34 cellular contexts compared by ENCODE assay signal in genomic region chr7:106270122-106270977, GRCh38. TPM values are rescaled to one million over a fixed set of nuclear protein-coding genes. Genes with fewer than 3 reads are reported as not detected.
DNase-seq lines count a peak whose midpoint lies in the region; ATAC-seq, FAIRE-seq and TF ChIP-seq lines count a peak whose summit lies in the region.
"Had no signal": no experiment of that assay in that cellular context is flagged by ENCODE, and none has a peak within 500 bp of the region (broad histone marks: within the 10 kb centered on the region; RNA-seq: fewer than 3 reads in every experiment).

No MANE protein-coding gene starts in this region.

- no peak overlapping the region for H2BK120ac ChIP-seq in IMR-90 (ENCODE audit: low read depth, low read length)

- no peak overlapping the region for H2BK15ac ChIP-seq in IMR-90 (ENCODE audit: low read depth, low read length)

- H4K20me1 ChIP-seq in IMR-90 (ENCODE audit: insufficient read depth, low read length) (no peaks in the 10 kb centered on the region), keratinocyte (ENCODE audit: control insufficient read depth, extremely low read depth, insufficient read depth, low read length) (no peaks in the 10 kb centered on the region)

- H3K9ac ChIP-seq in IMR-90 (ENCODE audit: low read depth, low read length) = no peak overlapping the region
- no peak overlapping the region for H3K9ac ChIP-seq in keratinocyte (ENCODE audit: control insufficient read depth, extremely low read depth, insufficient read depth, low read length)

- TF ChIP-seq RAD21 in IMR-90 (IDR thresholded peaks at IDR 0.05; ENCODE audit: low read length) = no peak

- H3K27ac ChIP-seq in breast epithelium (no peak overlapping the region), IMR-90 (ENCODE audit: insufficient read depth, low read length) (peak overlapping the region; percentile 61; the same call in 1 of the 2 replicates), keratinocyte (ENCODE audit: control insufficient read depth, insufficient read depth, low read length) (no peak overlapping the region)
- H3K27ac ChIP-seq: C4-2B, sigmoid colon, testis, uterus had no signal

- TF ChIP-seq CTCF in MCF 10A (IDR thresholded peaks at IDR 0.05; ENCODE audit: unreplicated experiment) (no peak), breast epithelium (IDR thresholded peaks at IDR 0.05) (no peak), IMR-90 (conservative IDR thresholded peaks at IDR 0.05; ENCODE audit: low read depth, low read length) (no peak), keratinocyte (optimal IDR thresholded peaks at IDR 0.05 in 1 of 3, IDR thresholded peaks at IDR 0.05 in 1 of 3, conservative IDR thresholded peaks at IDR 0.05 in 1 of 3; ENCODE audit: extremely low read depth in 1 of 3, insufficient read depth in 2 of 3, low read length in 3 of 3) (no peak)

- peak overlapping the region; percentile 74 for H3K27ac Mint-ChIP-seq in MCF 10A (ENCODE audit: low read depth, unreplicated experiment)
- H3K27ac Mint-ChIP-seq in activated naive CD8-positive, alpha-beta T cell = peak overlapping the region; percentile 46
- peak overlapping the region in 1 of 10 donors; percentile 57 for H3K27ac Mint-ChIP-seq in naive thymus-derived CD8-positive, alpha-beta T cell
- H3K27ac Mint-ChIP-seq: effector memory CD8-positive, alpha-beta T cell; progenitor cell of endocrine pancreas had no signal

- CTCF ChIA-PET in MCF 10A (lab: Yijun Ruan, JAX) (interaction anchor here (0.5 to 2.7 kb wide), 6 partner anchors 12 to 514 kb away, joined by 3 to 7 read pairs (median 3); no protein-coding TSS in a partner anchor), IMR-90 (lab: Yijun Ruan, JAX) (interaction anchor here (1.4 kb wide), 1 partner anchor 94 kb away, joined by 4 read pairs; no protein-coding TSS in a partner anchor)

- no TSS peak for BruUV-seq in MCF 10A (replicated peaks; lab: Mats Ljungman, UMichigan)
- BruUV-seq in IMR-90 (replicated peaks; lab: Mats Ljungman, UMichigan) = no TSS peak

- H3K36me3 ChIP-seq in breast epithelium (peaks cover 3% of the 10 kb centered on the region), IMR-90 (ENCODE audit: control insufficient read depth, insufficient read depth, low read length) (peaks cover 23% of the 10 kb centered on the region), keratinocyte (ENCODE audit: control insufficient read depth in 2 of 2, extremely low read depth in 1 of 2, insufficient read depth in 2 of 2, low read length in 2 of 2) (peaks cover 8 to 37% of the 10 kb centered on the region in 2 experiments)
- H3K36me3 ChIP-seq: uterus had no signal

- H3K79me1 ChIP-seq in IMR-90 (ENCODE audit: low read depth in 1 of 2, low read length in 2 of 2) = peaks cover 0 to 8% of the 10 kb centered on the region in 2 experiments; a peak in 2 of 4 replicates

- H3K23ac ChIP-seq in IMR-90 (ENCODE audit: low read depth, low read length) = 0 out of 2 replicates have a peak overlapping the region, but pooled peaks have one; percentile 24

- H3K4ac ChIP-seq in IMR-90 (ENCODE audit: low read depth, low read length) = no peak overlapping the region

- no peak overlapping the region for H3K4me3 Mint-ChIP-seq in MCF 10A (ENCODE audit: unreplicated experiment)
- H3K4me3 Mint-ChIP-seq in activated naive CD8-positive, alpha-beta T cell = no peak overlapping the region
- no peak overlapping the region for H3K4me3 Mint-ChIP-seq in naive thymus-derived CD8-positive, alpha-beta T cell
- H3K4me3 Mint-ChIP-seq: effector memory CD8-positive, alpha-beta T cell had no signal

- H4K5ac ChIP-seq in IMR-90 (ENCODE audit: low read depth, low read length) = no peak overlapping the region

- no peak overlapping the region for H2BK5ac ChIP-seq in IMR-90 (ENCODE audit: low read depth, low read length, poor library complexity, severe bottlenecking)

- dilution Hi-C loops in IMR-90 (cut with HindIII; ENCODE audit: low sequenced_read_pairs, unreplicated experiment) = no loop called here
- dilution Hi-C loops in keratinocyte (cut with MboI; ENCODE audit: extremely low pct_ligation_motif_present, low sequenced_read_pairs) = no loop called here

- H3K9me1 ChIP-seq in IMR-90 (ENCODE audit: insufficient read depth, low read length) = no peaks in the 10 kb centered on the region; the same call in 1 of the 2 replicates
- no peaks in the 10 kb centered on the region for H3K9me1 ChIP-seq in keratinocyte (ENCODE audit: control insufficient read depth, extremely low read depth, insufficient read depth, low read length)

- WGBS in IMR-90 (ENCODE audit: extremely low coverage in 2 of 2, insufficient read length in 1 of 2), 2 experiments = 100% methylated on average over 2 of the region's 5 CpGs; no CpG with 5 or more reads in 1 of the 2 experiments

- H4K8ac ChIP-seq in IMR-90 (ENCODE audit: low read depth in 2 of 2, low read length in 2 of 2) = no peak overlapping the region; a peak in 1 of 4 replicates

- in situ Hi-C loops in IMR-90 (cut with MboI; ENCODE audit: low sequenced_read_pairs) = loop anchor here (10.0 kb wide), 1 partner anchor 194 kb away; no protein-coding TSS in a partner anchor

- TF ChIP-seq POLR2A in breast epithelium (IDR thresholded peaks at IDR 0.05) (no peak), IMR-90 (IDR thresholded peaks at IDR 0.05; ENCODE audit: low read depth, low read length) (no peak; the same call in 1 of the 2 replicates)

- H3K36me3 Mint-ChIP-seq in MCF 10A (ENCODE audit: insufficient read depth, unreplicated experiment) = peaks cover 95% of the 10 kb centered on the region
- peaks cover 43% of the 10 kb centered on the region for H3K36me3 Mint-ChIP-seq in activated naive CD8-positive, alpha-beta T cell
- H3K36me3 Mint-ChIP-seq in naive thymus-derived CD8-positive, alpha-beta T cell = peaks cover 9 to 78% (median 51%) of the 10 kb centered on the region in 3 donors

- no peak overlapping the region for H3K4me3 ChIP-seq in breast epithelium
- H3K4me3 ChIP-seq in IMR-90 (ENCODE audit: insufficient read depth, low read depth, low read length) = no peak overlapping the region
- no peak overlapping the region for H3K4me3 ChIP-seq in keratinocyte (ENCODE audit: control insufficient read depth in 2 of 3, extremely low read depth in 1 of 3, insufficient read depth in 2 of 3, low read depth in 1 of 3, low read length in 3 of 3)
- H3K4me3 ChIP-seq: HAP-1, sigmoid colon, testis, uterus had no signal

- no peak overlapping the region for H3K56ac ChIP-seq in IMR-90 (ENCODE audit: extremely low read depth, insufficient read depth, low read length)

- H3K27me3 ChIP-seq in breast epithelium (no peaks in the 10 kb centered on the region), IMR-90 (ENCODE audit: control insufficient read depth, insufficient read depth, low read length) (no peaks in the 10 kb centered on the region), keratinocyte (ENCODE audit: control insufficient read depth, extremely low read depth, insufficient read depth, low read length) (no peaks in the 10 kb centered on the region)
- H3K27me3 ChIP-seq: sigmoid colon, testis, uterus had no signal

- H3K9me3 ChIP-seq in breast epithelium (no peaks in the 10 kb centered on the region), IMR-90 (ENCODE audit: control insufficient read depth, insufficient read depth, low read length) (no peaks in the 10 kb centered on the region), keratinocyte (ENCODE audit: control insufficient read depth, low read depth, low read length) (no peaks in the 10 kb centered on the region)
- H3K9me3 ChIP-seq: HAP-1, sigmoid colon, testis, uterus had no signal

- no peaks in the 10 kb centered on the region for H3K27me3 Mint-ChIP-seq in MCF 10A (ENCODE audit: insufficient read depth, unreplicated experiment)
- no peaks in the 10 kb centered on the region for H3K27me3 Mint-ChIP-seq in activated naive CD8-positive, alpha-beta T cell
- no peaks in the 10 kb centered on the region for H3K27me3 Mint-ChIP-seq in naive thymus-derived CD8-positive, alpha-beta T cell
- H3K27me3 Mint-ChIP-seq: effector memory CD8-positive, alpha-beta T cell; progenitor cell of endocrine pancreas had no signal

- peaks cover 11% of the 10 kb centered on the region for H3K79me2 ChIP-seq in keratinocyte (ENCODE audit: control insufficient read depth, insufficient read depth, low read length)

- intact Hi-C loops in MCF 10A (cut with micrococcal nuclease) = no loop called here
- intact Hi-C loops in breast epithelium (cut with DNase I; ENCODE audit: low total_unique reads) = no loop called here
- intact Hi-C loops in IMR-90 (cut with micrococcal nuclease) = no loop called here

- H3K14ac ChIP-seq in IMR-90 (replicated peaks; ENCODE audit: low read depth, low read length) = no peak overlapping the region

- peaks cover 12% of the 10 kb centered on the region for H3K4me1 Mint-ChIP-seq in MCF 10A (ENCODE audit: insufficient read depth, unreplicated experiment)
- H3K4me1 Mint-ChIP-seq in activated naive CD8-positive, alpha-beta T cell (ENCODE audit: low read depth) = peaks cover 18% of the 10 kb centered on the region
- peaks cover 0 to 5% (median under 1%) of the 10 kb centered on the region in 4 donors for H3K4me1 Mint-ChIP-seq in naive thymus-derived CD8-positive, alpha-beta T cell

- no peak overlapping the region for H2BK20ac ChIP-seq in IMR-90 (ENCODE audit: low read depth, low read length)

- no peaks in the 10 kb centered on the region for H3K9me3 Mint-ChIP-seq in MCF 10A (ENCODE audit: unreplicated experiment)
- H3K9me3 Mint-ChIP-seq in activated naive CD8-positive, alpha-beta T cell (ENCODE audit: low read depth) = no peaks in the 10 kb centered on the region
- no peaks in the 10 kb centered on the region for H3K9me3 Mint-ChIP-seq in naive thymus-derived CD8-positive, alpha-beta T cell
- H3K9me3 Mint-ChIP-seq: effector memory CD8-positive, alpha-beta T cell had no signal

- H3K18ac ChIP-seq in IMR-90 (ENCODE audit: low read depth, low read length) = no peak overlapping the region

- H2AFZ ChIP-seq in IMR-90 (replicated peaks; ENCODE audit: low read length, poor library complexity) = no peak overlapping the region
- no peak overlapping the region for H2AFZ ChIP-seq in keratinocyte (ENCODE audit: control insufficient read depth, low read length)

- H3K4me2 ChIP-seq in IMR-90 (ENCODE audit: low read depth, low read length) (no peak overlapping the region), keratinocyte (ENCODE audit: control insufficient read depth, extremely low read depth, insufficient read depth, low read depth, low read length) (no peak overlapping the region)

- POLR2A ChIA-PET in MCF 10A (lab: Yijun Ruan, JAX) = interaction anchor here (0.7 to 3.1 kb wide), 7 partner anchors 8 to 54 kb away, joined by 3 to 20 read pairs (median 6); partner anchors contain the start of gene NAMPT
- POLR2A ChIA-PET in IMR-90 (lab: Charles Lee; ENCODE audit: unreplicated experiment) = no interaction called here
- POLR2A ChIA-PET in naive thymus-derived CD8-positive, alpha-beta T cell (lab: Charles Lee) = no interaction called here

- no peak for DNase-seq in MCF 10A (ENCODE audit: unreplicated experiment)
- no peak for DNase-seq in breast epithelium (ENCODE audit: low spot score in 2 of 2)
- DNase-seq in IMR-90 = no peak
- no peak for DNase-seq in keratinocyte (ENCODE audit: low read depth, low spot score)
- no peak for DNase-seq in NCI-H69 (lab: John Stamatoyannopoulos, UW)
- no peak for DNase-seq in naive thymus-derived CD8-positive, alpha-beta T cell
- DNase-seq: activated effector memory CD4-positive, alpha-beta T cell treated with Interleukin-2 at 50 U/mL for 16 hours; amniotic stem cell; cortex of kidney; DND-41; effector memory CD8-positive, alpha-beta T cell; erythroblast; foreskin fibroblast; KG1; left cardiac atrium; MM.1S; NCI-H1417 treated with DMSO at 0.1 percent for 48 hours; NCI-H2081; NCI-H2227 treated with DMSO at 0.1 percent for 48 hours; NCI-H748 treated with DMSO at 0.1 percent for 48 hours; RPMI8226; sigmoid colon; stimulated activated CD4-positive, alpha-beta T cell treated with anti-CD3 and anti-CD28 coated beads, Interleukin-15, amount 100 ng/mL, for 24 hours; stimulated activated naive CD4-positive, alpha-beta T cell; testis; uterus had no signal

- no peak overlapping the region for H2AK5ac ChIP-seq in IMR-90 (ENCODE audit: low read depth, low read length)

- peak; percentile 53 for FAIRE-seq in keratinocyte (lab: Jason Lieb, UNC)
- FAIRE-seq: GM18507, TTC549 had no signal

- H4K91ac ChIP-seq in IMR-90 (ENCODE audit: insufficient read depth, low read depth, low read length) = no peak overlapping the region

- no peak overlapping the region for H2AK9ac ChIP-seq in IMR-90 (replicated peaks; ENCODE audit: low read depth, low read length, poor library complexity)

- H3K4me1 ChIP-seq in breast epithelium = no peaks in the 10 kb centered on the region
- H3K4me1 ChIP-seq in IMR-90 (ENCODE audit: control insufficient read depth, insufficient read depth, low read length) = peaks cover 1% of the 10 kb centered on the region; the same call in 1 of the 2 replicates
- H3K4me1 ChIP-seq in keratinocyte (ENCODE audit: control insufficient read depth, extremely low read depth, insufficient read depth, low read length) = no peaks in the 10 kb centered on the region
- H3K4me1 ChIP-seq: HAP-1, sigmoid colon, testis, uterus had no signal

- ATAC-seq in IMR-90 (ENCODE audit: low read depth) (no peak; the same call in 1 of the 2 replicates), HG02678 (IDR thresholded peaks at IDR 0.05; ENCODE audit: unreplicated experiment) (no peak)
- no peak for ATAC-seq in naive thymus-derived CD8-positive, alpha-beta T cell
- ATAC-seq: activated CD4-positive, CD25-positive, alpha-beta regulatory T cell treated with anti-CD3 and anti-CD28 coated beads, Interleukin-2, amount 50 U/mL, for 24 hours; effector memory CD8-positive, alpha-beta T cell had no signal

RNA-seq across cellular contexts. Expression of gene NAMPT, which starts 14.4 kb away (rescaled TPM):
- 379 and 392 TPM in 2 replicates for total RNA-seq in MCF 10A (2022)
- 100 to 1,000 TPM; 195 to 751 (median 536) TPM for total RNA-seq in breast epithelium
- total RNA-seq in IMR-90 (2012; rRNA removed) = 31.7 and 45.3 TPM in 2 replicates
- polyA plus RNA-seq in IMR-90 (2012; rRNA removed) = 10.4 and 13.3 TPM in 2 replicates
- polyA plus RNA-seq in IMR-90 (2012; cell fraction: cytosol; rRNA removed) = 1.8 and 18.5 TPM in 2 replicates
- polyA plus RNA-seq in IMR-90 (2012; cell fraction: nucleus; rRNA removed; ENCODE audit: low replicate concordance) = 1.7 and 34.1 TPM in 2 replicates
- polyA plus RNA-seq in keratinocyte = 59.3 to 94.2 TPM (median 71.7 TPM) in 3 replicates
- polyA plus RNA-seq in keratinocyte (2011; ENCODE audit: low read depth) = 149 TPM
- 34.6 and 79.9 TPM in 2 replicates for polyA plus RNA-seq in keratinocyte (2011; cell fraction: cytosol; rRNA removed)
- polyA plus RNA-seq in keratinocyte (2011; cell fraction: nucleus; rRNA removed) = 49.2 and 66.6 TPM in 2 replicates
- 94.5 and 137 TPM in 2 replicates for polyA plus RNA-seq in keratinocyte (2012; ENCODE audit: low replicate concordance)
- 9.7 to 80.6 TPM (median 44.1 TPM) in 3 replicates for polyA minus RNA-seq in keratinocyte
- 95.9 TPM for polyA minus RNA-seq in keratinocyte (2011; cell fraction: cytosol; rRNA and poly(A)+ RNA removed)
- 71.0 and 136 TPM in 2 replicates for polyA minus RNA-seq in keratinocyte (2011; cell fraction: nucleus; rRNA and poly(A)+ RNA removed)
- 10 to 100 TPM; 28.4 to 29.5 TPM for total RNA-seq in naive thymus-derived CD8-positive, alpha-beta T cell
- polyA plus RNA-seq in naive thymus-derived CD8-positive, alpha-beta T cell = 10 to 100 TPM; 14.4 to 15.4 (median 15.3) TPM
